22 cellular contexts compared by ENCODE assay signal in genomic region chr1:58948671-58949070, GRCh38.
"Had no signal": no experiment of that assay in that cellular context is flagged by ENCODE, and none has a peak within 500 bp of the region (broad histone marks: within the 10 kb centered on the region; RNA-seq: fewer than 3 reads in every experiment).

No MANE protein-coding gene starts in this region.

- H3K4me2 ChIP-seq: SK-N-SH had no signal

- H3K27me3 ChIP-seq: breast epithelium, Peyer's patch, SJCRH30 had no signal

- H3K4me3 Mint-ChIP-seq: activated CD4-positive, alpha-beta memory T cell treated with anti-CD3 and anti-CD28 coated beads, Interleukin-2, amount 10 ng/mL, durations not matched to agents 7 days and 5 days; IgD-negative memory B cell had no signal

- H3K4me3 ChIP-seq: breast epithelium, Peyer's patch, SJCRH30 had no signal

- H3K36me3 ChIP-seq: breast epithelium, Peyer's patch, SJCRH30 had no signal

- H3K9me3 Mint-ChIP-seq: IgD-negative memory B cell had no signal

- H3K9me2 ChIP-seq: SK-N-SH had no signal

- H3K9ac ChIP-seq: SK-N-SH had no signal

- ATAC-seq: activated CD4-positive, CD25-positive, alpha-beta regulatory T cell treated with anti-CD3 and anti-CD28 coated beads, Interleukin-2, amount 50 U/mL, for 24 hours; activated naive CD4-positive, alpha-beta T cell treated with anti-CD3 and anti-CD28 coated beads, Interleukin-2, amount 50 U/mL, for 72 hours had no signal

- DNase-seq: activated CD4-positive, alpha-beta memory T cell treated with anti-CD3 and anti-CD28 coated beads, Interleukin-2, amount 10 ng/mL, durations not matched to agents 7 days and 5 days; activated CD4-positive, alpha-beta T cell treated with anti-CD3 and anti-CD28 coated beads for 48 hours; activated CD8-positive, alpha-beta memory T cell treated with anti-CD3 and anti-CD28 coated beads, Interleukin-2, amount 50 U/mL, for 48 hours; activated effector memory CD4-positive, alpha-beta T cell treated with anti-CD3 and anti-CD28 coated beads, Interleukin-2, amount 50 U/mL, for 16 hours; activated naive CD4-positive, alpha-beta T cell treated with Interleukin-2 at 50 U/mL for 16 hours; activated T-cell treated with anti-CD3 and anti-CD28 coated beads, Interleukin-2, amount 50 U/mL, for 1 hour; aorta; central memory CD4-positive, alpha-beta T cell; NCI-H1048; NCI-H146; NCI-H187 treated with DMSO at 0.1 percent for 48 hours; NCI-H2081 treated with DMSO at 0.1 percent for 48 hours; NCI-H446; NCI-H524; Peyer's patch; Right ventricle myocardium superior; SJCRH30; SK-N-SH had no signal

- H3K27ac Mint-ChIP-seq: activated CD4-positive, alpha-beta memory T cell treated with anti-CD3 and anti-CD28 coated beads, Interleukin-2, amount 10 ng/mL, durations not matched to agents 7 days and 5 days; IgD-negative memory B cell had no signal

- H3K9me3 ChIP-seq: breast epithelium, Peyer's patch, SK-N-SH had no signal

- H3K4me1 ChIP-seq: breast epithelium, Peyer's patch, SJCRH30 had no signal
